In genomic region chr1:66183386-66183785, GRCh38 we compare ENCODE assay signal across 28 cellular contexts.
DNase-seq lines count a peak whose midpoint lies in the region; ATAC-seq and TF ChIP-seq lines count a peak whose summit lies in the region.
"Had no signal": no experiment of that assay in that cellular context is flagged by ENCODE, and none has a peak within 500 bp of the region (broad histone marks: within the 10 kb centered on the region; RNA-seq: fewer than 3 reads in every experiment).

No MANE protein-coding gene starts in this region.

- peaks cover 10% of the 10 kb centered on the region for H3K9me3 Mint-ChIP-seq in activated CD4-positive, alpha-beta T cell treated with anti-CD3 and anti-CD28 coated beads, Interleukin-2, amount 10 ng/mL, durations not matched to agents 24 days and 14 days
- peaks cover 3% of the 10 kb centered on the region for H3K9me3 Mint-ChIP-seq in mesothelial cell of epicardium
- H3K9me3 Mint-ChIP-seq in GM23338: no peaks in the 10 kb centered on the region
- H3K9me3 Mint-ChIP-seq: activated CD4-positive, alpha-beta memory T cell treated with anti-CD3 and anti-CD28 coated beads for 36 hours; HFFc6; memory B cell; stimulated activated naive B cell treated with anti-CD40 and anti-IgM and Interleukin-4, amounts not matched to agents 10 μg/mL and 1 μg/mL and 100 μg/mL, for 72 hours had no signal

- peaks cover 29% of the 10 kb centered on the region for H3K4me1 Mint-ChIP-seq in activated CD4-positive, alpha-beta T cell treated with anti-CD3 and anti-CD28 coated beads, Interleukin-2, amount 10 ng/mL, durations not matched to agents 24 days and 14 days
- peaks cover 36% of the 10 kb centered on the region for H3K4me1 Mint-ChIP-seq in mesothelial cell of epicardium
- no peaks in the 10 kb centered on the region for H3K4me1 Mint-ChIP-seq in GM23338
- H3K4me1 Mint-ChIP-seq: memory B cell; naive B cell; stimulated activated naive B cell treated with anti-CD40 and anti-IgM and Interleukin-4, amounts not matched to agents 10 μg/mL and 1 μg/mL and 100 μg/mL, for 72 hours had no signal

- H3K36me3 Mint-ChIP-seq in activated CD4-positive, alpha-beta T cell treated with anti-CD3 and anti-CD28 coated beads, Interleukin-2, amount 10 ng/mL, durations not matched to agents 24 days and 14 days (ENCODE audit: low read depth): peaks cover 2% of the 10 kb centered on the region
- H3K36me3 Mint-ChIP-seq in mesothelial cell of epicardium (peaks cover 2% of the 10 kb centered on the region), GM23338 (ENCODE audit: low read depth) (no peaks in the 10 kb centered on the region)
- H3K36me3 Mint-ChIP-seq: activated CD4-positive, alpha-beta memory T cell treated with anti-CD3 and anti-CD28 coated beads for 36 hours; memory B cell; naive B cell; stimulated activated naive B cell treated with anti-CD40 and anti-IgM and Interleukin-4, amounts not matched to agents 10 μg/mL and 1 μg/mL and 100 μg/mL, for 72 hours had no signal

- peak overlapping the region; percentile 52 for H3K4me3 Mint-ChIP-seq in activated CD4-positive, alpha-beta T cell treated with anti-CD3 and anti-CD28 coated beads, Interleukin-2, amount 10 ng/mL, durations not matched to agents 24 days and 14 days
- H3K4me3 Mint-ChIP-seq in mesothelial cell of epicardium (no peak overlapping the region), GM23338 (no peak overlapping the region)
- H3K4me3 Mint-ChIP-seq: activated CD4-positive, alpha-beta memory T cell treated with anti-CD3 and anti-CD28 coated beads for 36 hours; HFFc6; memory B cell; naive B cell; stimulated activated naive B cell treated with anti-CD40 and anti-IgM and Interleukin-4, amounts not matched to agents 10 μg/mL and 1 μg/mL and 100 μg/mL, for 72 hours had no signal

- no peak overlapping the region for H3K4me2 ChIP-seq in GM23338

- no peak overlapping the region; the same call in 1 of the 2 replicates for H2AFZ ChIP-seq in GM23338

- no peaks in the 10 kb centered on the region for H3K27me3 ChIP-seq in uterus
- no peaks in the 10 kb centered on the region for H3K27me3 ChIP-seq in GM23338 (ENCODE audit: insufficient read depth)
- H3K27me3 ChIP-seq: BE2C, MG63 had no signal

- intact Hi-C loops in activated CD4-positive, alpha-beta T cell treated with anti-CD3 and anti-CD28 coated beads, Interleukin-2, amount 10 ng/mL, durations not matched to agents 24 days and 14 days (cut with micrococcal nuclease): loop anchor here (2.0 to 5.0 kb wide), 4 partner anchors 46 to 371 kb away; no protein-coding TSS in a partner anchor
- intact Hi-C loops in uterus (cut with DNase I; ENCODE audit: low total_unique reads): no loop called here

- in situ Hi-C loops in KBM-7 (cut with MboI; ENCODE audit: low pct_unique_long_range_greater_than_20kb, low sequenced_read_pairs): no loop called here

- H3K79me2 ChIP-seq in GM23338 (replicated peaks; ENCODE audit: insufficient read depth): no peaks in the 10 kb centered on the region

- peaks cover 3% of the 10 kb centered on the region; the same call in 1 of the 2 replicates for H3K9me2 ChIP-seq in GM23338 (ENCODE audit: insufficient read depth)

- H3K36me3 ChIP-seq in uterus: no peaks in the 10 kb centered on the region
- H3K36me3 ChIP-seq in GM23338 (ENCODE audit: insufficient read depth): no peaks in the 10 kb centered on the region
- H3K36me3 ChIP-seq: BE2C, MG63 had no signal

- H3F3A ChIP-seq in GM23338 (replicated peaks; ENCODE audit: low read depth): no peaks in the 10 kb centered on the region

- H4K20me1 ChIP-seq in GM23338 (replicated peaks; ENCODE audit: insufficient read depth): no peaks in the 10 kb centered on the region

- peak overlapping the region; percentile 1 for H3K27ac Mint-ChIP-seq in activated CD4-positive, alpha-beta T cell treated with anti-CD3 and anti-CD28 coated beads, Interleukin-2, amount 10 ng/mL, durations not matched to agents 24 days and 14 days
- peak overlapping the region; percentile 95 for H3K27ac Mint-ChIP-seq in mesothelial cell of epicardium
- no peak overlapping the region for H3K27ac Mint-ChIP-seq in GM23338
- H3K27ac Mint-ChIP-seq: activated CD4-positive, alpha-beta memory T cell treated with anti-CD3 and anti-CD28 coated beads for 36 hours; HFFc6; memory B cell; naive B cell; stimulated activated naive B cell treated with anti-CD40 and anti-IgM and Interleukin-4, amounts not matched to agents 10 μg/mL and 1 μg/mL and 100 μg/mL, for 72 hours had no signal

- peak; percentile 9; the same call in 1 of the 3 replicates for ATAC-seq in SK-N-SH treated with all-trans-retinoic acid at 6 μM for 48 hours
- ATAC-seq in GM23338: no peak
- no peak for ATAC-seq in HG02642 (IDR thresholded peaks at IDR 0.05; ENCODE audit: poor library complexity, unreplicated experiment)
- ATAC-seq: left colon; Panc1; stimulated activated naive B cell treated with anti-CD40 and anti-IgM and Interleukin-4, amounts not matched to agents 10 μg/mL and 1 μg/mL and 100 μg/mL, for 72 hours had no signal

- H3K4me3 ChIP-seq in uterus (no peak overlapping the region), GM23338 (no peak overlapping the region)
- H3K4me3 ChIP-seq: MG63 had no signal

- H3K27ac ChIP-seq in uterus (peak overlapping the region; percentile 43 to 60), GM23338 (ENCODE audit: low read depth) (no peak overlapping the region)
- H3K27ac ChIP-seq: VCaP had no signal

- H3K27me3 Mint-ChIP-seq in activated CD4-positive, alpha-beta T cell treated with anti-CD3 and anti-CD28 coated beads, Interleukin-2, amount 10 ng/mL, durations not matched to agents 24 days and 14 days: peaks cover 1% of the 10 kb centered on the region
- H3K27me3 Mint-ChIP-seq in mesothelial cell of epicardium (ENCODE audit: low read depth) (peaks cover 2% of the 10 kb centered on the region), GM23338 (ENCODE audit: insufficient read depth, low read depth, poor library complexity) (peaks cover 2% of the 10 kb centered on the region)
- H3K27me3 Mint-ChIP-seq: naive B cell; stimulated activated naive B cell treated with anti-CD40 and anti-IgM and Interleukin-4, amounts not matched to agents 10 μg/mL and 1 μg/mL and 100 μg/mL, for 72 hours had no signal

- no peak for TF ChIP-seq CTCF in mesothelial cell of epicardium (IDR thresholded peaks at IDR 0.05; ENCODE audit: unreplicated experiment)
- TF ChIP-seq CTCF in uterus (IDR thresholded peaks at IDR 0.05): no peak
- no peak for TF ChIP-seq CTCF in GM23338 (conservative IDR thresholded peaks at IDR 0.05; ENCODE audit: low read depth in 2 of 2)

- H3K9me3 ChIP-seq in uterus: no peaks in the 10 kb centered on the region
- H3K9me3 ChIP-seq: BE2C, Caco-2, MG63 had no signal

- no peak for TF ChIP-seq POLR2A in uterus (IDR thresholded peaks at IDR 0.05)

- H3K4me1 ChIP-seq in uterus (peaks cover 0 to 16% of the 10 kb centered on the region in 2 donors), GM23338 (ENCODE audit: insufficient read depth) (no peaks in the 10 kb centered on the region)
- H3K4me1 ChIP-seq: Caco-2 had no signal

- no peak for DNase-seq in activated CD4-positive, alpha-beta T cell treated with anti-CD3 and anti-CD28 coated beads, Interleukin-2, amount 10 ng/mL, durations not matched to agents 24 days and 14 days
- DNase-seq in activated CD4-positive, alpha-beta T cell treated with anti-CD3 and anti-CD28 coated beads, Interleukin-2, amount 50 U/mL, for 48 hours: no peak
- DNase-seq in mesothelial cell of epicardium (ENCODE audit: low spot score in 2 of 2, unreplicated experiment in 2 of 2) (no peak), uterus (no peak), GM23338 (ENCODE audit: low spot score) (no peak), KBM-7 (no peak)
- DNase-seq: activated CD4-positive, alpha-beta memory T cell treated with anti-CD3 and anti-CD28 coated beads for 36 hours; activated CD8-positive, alpha-beta memory T cell treated with anti-CD3 and anti-CD28 coated beads, Interleukin-2, amount 50 U/mL, for 48 hours; activated effector memory CD4-positive, alpha-beta T cell treated with Interleukin-2 at 50 U/mL for 16 hours; BE2C; Caco-2; DMS79; effector CD4-positive, alpha-beta T cell; foreskin melanocyte; GF-D8; left colon; MG63; naive B cell; NCI-H510A; retina; stimulated activated CD4-positive, alpha-beta T cell treated with anti-CD3 and anti-CD28 coated beads, Interleukin-4, amount 100 ng/mL, for 24 hours; stimulated activated naive B cell treated with anti-CD40 and anti-IgM and Interleukin-4, amounts not matched to agents 10 μg/mL and 1 μg/mL and 100 μg/mL, for 72 hours had no signal

TF ChIP-seq in SK-N-SH treated with all-trans-retinoic acid at 6 μM for 48 hours, 23 proteins besides CTCF, POLR2A, EP300 and RAD21 (continues in another document):
- no peak for TF ChIP-seq TOX (CRISPR knock-in tag; IDR thresholded peaks at IDR 0.05; ENCODE audit: borderline replicate concordance)
- no peak for TF ChIP-seq POU6F1 (CRISPR knock-in tag; IDR thresholded peaks at IDR 0.05; ENCODE audit: borderline replicate concordance, low read depth)
- TF ChIP-seq ZFP30 (CRISPR knock-in tag; IDR thresholded peaks at IDR 0.05): no peak

TF ChIP-seq in GM23338, 12 proteins besides CTCF, POLR2A, EP300 and RAD21 (continues in another document):
- no peak for TF ChIP-seq EZH2phosphoT487 (IDR thresholded peaks at IDR 0.05; ENCODE audit: unreplicated experiment)
- no peak for TF ChIP-seq EZH2 (IDR thresholded peaks at IDR 0.05; ENCODE audit: low read depth, unreplicated experiment)
- TF ChIP-seq ZNF331 (CRISPR knock-in tag; IDR thresholded peaks at IDR 0.05; ENCODE audit: low read depth): no peak
- no peak for TF ChIP-seq NANOG (IDR thresholded peaks at IDR 0.05; ENCODE audit: borderline replicate concordance)
- TF ChIP-seq ZNF114 (CRISPR knock-in tag; IDR thresholded peaks at IDR 0.05): no peak
